8 cellular contexts compared by ENCODE assay signal in the genomic region with DNA sequence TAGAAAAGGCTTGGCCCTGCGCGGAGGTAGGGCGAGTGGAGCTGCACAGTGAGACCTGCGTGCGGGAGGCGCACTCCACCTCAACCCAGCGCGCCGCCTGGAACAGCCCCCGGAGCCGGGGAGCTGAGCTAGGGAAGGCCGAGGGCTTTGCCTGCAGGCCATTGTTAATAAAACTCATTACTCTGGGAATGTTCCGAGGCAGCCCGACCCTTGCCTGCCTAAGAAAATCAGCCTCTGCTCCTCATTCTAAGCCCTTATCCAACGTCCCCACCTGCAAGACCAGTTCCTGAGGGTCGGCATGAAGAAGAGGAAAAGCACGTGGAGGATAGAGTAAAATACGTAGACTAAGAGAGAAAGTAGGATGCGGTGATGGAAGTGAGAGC. TPM values are rescaled to one million over a fixed set of nuclear protein-coding genes. Genes with fewer than 3 reads are reported as not detected.
A peak's percentile ranks its signal among the peaks of the same experiment; 100 is the strongest.
DNase-seq lines count a peak whose midpoint lies in the region; ATAC-seq, FAIRE-seq and TF ChIP-seq lines count a peak whose summit lies in the region.

No MANE protein-coding gene starts in this region.

- TF ChIP-seq POLR2A in testis (IDR thresholded peaks at IDR 0.05) = no peak

- H3K9ac ChIP-seq in kidney (ENCODE audit: low read length in 2 of 2) = peak overlapping the region in 1 of 2 donors; percentile 40

- CTCF ChIA-PET in activated CD8-positive, alpha-beta T cell treated with anti-CD3 and anti-CD28 coated beads, Interleukin-2, amount 10 ng/mL, durations not matched to agents 7 days and 5 days (lab: Charles Lee) = no interaction called here

- H3K36me3 ChIP-seq in kidney (ENCODE audit: control insufficient read depth in 1 of 2, insufficient read depth in 2 of 2, low read length in 2 of 2) (no peaks in the 10 kb centered on the region), testis (ENCODE audit: low read depth, missing control alignments) (no peaks in the 10 kb centered on the region)

- POLR2A ChIA-PET in activated CD8-positive, alpha-beta T cell treated with anti-CD3 and anti-CD28 coated beads, Interleukin-2, amount 10 ng/mL, durations not matched to agents 7 days and 5 days (lab: Charles Lee) = no interaction called here

- TF ChIP-seq CTCF in kidney (IDR thresholded peaks at IDR 0.05; ENCODE audit: borderline replicate concordance, extremely low read depth, insufficient read depth) (no peak), testis (IDR thresholded peaks at IDR 0.05) (no peak)

- peaks cover 77% of the 10 kb centered on the region for H3K27me3 Mint-ChIP-seq in activated T-cell treated with anti-CD3 and anti-CD28 coated beads, Interleukin-2, amount 50 U/mL, for 24 hours
- H3K27me3 Mint-ChIP-seq in activated CD8-positive, alpha-beta T cell treated with anti-CD3 and anti-CD28 coated beads, Interleukin-2, amount 10 ng/mL, durations not matched to agents 7 days and 5 days (ENCODE audit: low read depth) = peaks cover 24% of the 10 kb centered on the region

- WGBS in testis, 2 donors = 31 to 41% methylated on average over 14 to 19 of the region's 19 CpGs

- peaks cover 0 to 3% of the 10 kb centered on the region in 2 donors for H3K4me1 ChIP-seq in kidney (ENCODE audit: control insufficient read depth in 1 of 2, insufficient read depth in 1 of 2, low read depth in 1 of 2, low read length in 2 of 2)
- no peaks in the 10 kb centered on the region for H3K4me1 ChIP-seq in testis

- H3K9me3 Mint-ChIP-seq in activated T-cell treated with anti-CD3 and anti-CD28 coated beads, Interleukin-2, amount 50 U/mL, for 24 hours = peaks cover 1% of the 10 kb centered on the region
- no peaks in the 10 kb centered on the region for H3K9me3 Mint-ChIP-seq in activated CD8-positive, alpha-beta T cell treated with anti-CD3 and anti-CD28 coated beads, Interleukin-2, amount 10 ng/mL, durations not matched to agents 7 days and 5 days (ENCODE audit: insufficient read depth)

- no peaks in the 10 kb centered on the region for H3K27me3 ChIP-seq in testis

- H3K36me3 Mint-ChIP-seq in activated T-cell treated with anti-CD3 and anti-CD28 coated beads, Interleukin-2, amount 50 U/mL, for 24 hours (ENCODE audit: low read depth) = no peaks in the 10 kb centered on the region
- H3K36me3 Mint-ChIP-seq in activated CD8-positive, alpha-beta T cell treated with anti-CD3 and anti-CD28 coated beads, Interleukin-2, amount 10 ng/mL, durations not matched to agents 7 days and 5 days (ENCODE audit: low read depth) = no peaks in the 10 kb centered on the region

- H3K4me1 Mint-ChIP-seq in activated T-cell treated with anti-CD3 and anti-CD28 coated beads, Interleukin-2, amount 50 U/mL, for 24 hours (ENCODE audit: low read depth) = peaks cover 15% of the 10 kb centered on the region
- peaks cover 11% of the 10 kb centered on the region for H3K4me1 Mint-ChIP-seq in activated CD8-positive, alpha-beta T cell treated with anti-CD3 and anti-CD28 coated beads, Interleukin-2, amount 10 ng/mL, durations not matched to agents 7 days and 5 days (ENCODE audit: low read depth)

- peak overlapping the region; percentile 58 for H3K4me3 Mint-ChIP-seq in activated T-cell treated with anti-CD3 and anti-CD28 coated beads, Interleukin-2, amount 50 U/mL, for 24 hours
- peak overlapping the region; percentile 55 for H3K4me3 Mint-ChIP-seq in activated CD8-positive, alpha-beta T cell treated with anti-CD3 and anti-CD28 coated beads, Interleukin-2, amount 10 ng/mL, durations not matched to agents 7 days and 5 days

- no peak for ATAC-seq in activated CD8-positive, alpha-beta T cell treated with anti-CD3 and anti-CD28 coated beads, Interleukin-2, amount 10 ng/mL, durations not matched to agents 7 days and 5 days
- no peak for ATAC-seq in GM21786 (IDR thresholded peaks at IDR 0.05; ENCODE audit: unreplicated experiment)

- DNase-seq in activated T-cell treated with anti-CD3 and anti-CD28 coated beads, Interleukin-2, amount 50 U/mL, for 24 hours = no peak
- DNase-seq in activated T-cell treated with anti-CD3 and anti-CD28 coated beads for 4 hours = no peak
- DNase-seq in activated CD8-positive, alpha-beta T cell treated with anti-CD3 and anti-CD28 coated beads, Interleukin-2, amount 10 ng/mL, durations not matched to agents 7 days and 5 days = no peak
- DNase-seq in kidney = no peak
- DNase-seq in testis = no peak
- DNase-seq in NCI-H2081 treated with DMSO at 0.1 percent for 48 hours (lab: John Stamatoyannopoulos, UW) = no peak
- no peak for DNase-seq in NCI-H226

- H3K9me3 ChIP-seq in kidney (ENCODE audit: control insufficient read depth in 1 of 2, low read length in 2 of 2) = no peaks in the 10 kb centered on the region
- H3K9me3 ChIP-seq in testis = no peaks in the 10 kb centered on the region

- H3K27ac ChIP-seq in kidney (ENCODE audit: low read depth in 2 of 2, low read length in 2 of 2) (peak overlapping the region in 1 of 2 donors; percentile 63), testis (no peak overlapping the region)

- H3K4me3 ChIP-seq in kidney (ENCODE audit: low read length in 2 of 2) (peak overlapping the region; percentile 31 to 71), testis (peak overlapping the region; percentile 27 to 61)

- no peak for FAIRE-seq in kidney (lab: Jason Lieb, UNC)

- no peak overlapping the region for H3K27ac Mint-ChIP-seq in activated T-cell treated with anti-CD3 and anti-CD28 coated beads, Interleukin-2, amount 50 U/mL, for 24 hours
- no peak overlapping the region for H3K27ac Mint-ChIP-seq in activated CD8-positive, alpha-beta T cell treated with anti-CD3 and anti-CD28 coated beads, Interleukin-2, amount 10 ng/mL, durations not matched to agents 7 days and 5 days

- intact Hi-C loops in kidney (cut with DNase I) (no loop called here), testis (cut with DNase I; ENCODE audit: low total_unique reads) (no loop called here)

RNA-seq across cellular contexts. Expression of a gene that starts 55.3 kb away (rescaled TPM):
- total RNA-seq in activated CD8-positive, alpha-beta T cell treated with anti-CD3 and anti-CD28 coated beads, Interleukin-2, amount 10 ng/mL, durations not matched to agents 7 days and 5 days = 1 to 10 TPM; 6.0 to 7.2 TPM
- 6.6 TPM for total RNA-seq in kidney
- polyA plus RNA-seq in kidney (ENCODE audit: insufficient read depth, low read depth, low replicate concordance) = 2.4 TPM
- 10 to 100 TPM; 21.2 to 23.5 TPM for total RNA-seq in testis
- 4.7 TPM for polyA plus RNA-seq in testis (ENCODE audit: insufficient read depth, low read depth, low replicate concordance)
